19 cellular contexts compared by ENCODE assay signal in genomic region chr12:524167-524951, GRCh38.
DNase-seq lines count a peak whose midpoint lies in the region; ATAC-seq and TF ChIP-seq lines count a peak whose summit lies in the region.
"Had no signal": no experiment of that assay in that cellular context is flagged by ENCODE, and none has a peak within 500 bp of the region (broad histone marks: within the 10 kb centered on the region; RNA-seq: fewer than 3 reads in every experiment).

No MANE protein-coding gene starts in this region.

- CTCF ChIA-PET in Calu3 (lab: Charles Lee) = interaction anchor here (0.6 to 0.7 kb wide), 3 partner anchors 8 to 68 kb away, joined by 3 to 4 read pairs (median 4); no protein-coding TSS in a partner anchor

- no peaks in the 10 kb centered on the region for H3K27me3 ChIP-seq in adrenal gland
- H3K27me3 ChIP-seq: colonic mucosa, ovary, SJCRH30 had no signal

- TF ChIP-seq CTCF in Calu3 (IDR thresholded peaks at IDR 0.05; ENCODE audit: unreplicated experiment) = no peak
- no peak for TF ChIP-seq CTCF in adrenal gland (IDR thresholded peaks at IDR 0.05)
- TF ChIP-seq CTCF in mucosa of descending colon (IDR thresholded peaks at IDR 0.05) = no peak

- H3K36me3 ChIP-seq in adrenal gland (replicated peaks in 1 of 2) = no peaks in the 10 kb centered on the region
- H3K36me3 ChIP-seq in mucosa of descending colon (ENCODE audit: low read depth) = no peaks in the 10 kb centered on the region
- H3K36me3 ChIP-seq: colonic mucosa, left lung, ovary, SJCRH30 had no signal

- WGBS in adrenal gland, 4 donors = 61 to 67% (median 63%) methylated on average over 10 of the region's 10 CpGs

- intact Hi-C loops in Calu3 (cut with micrococcal nuclease; ENCODE audit: unreplicated experiment) (no loop called here), adrenal gland (cut with DNase I) (no loop called here), mucosa of descending colon (cut with DNase I, micrococcal nuclease) (no loop called here)

- peaks cover 3% of the 10 kb centered on the region for H3K9me3 Mint-ChIP-seq in Calu3 (ENCODE audit: low read depth, unreplicated experiment)
- peaks cover 3% of the 10 kb centered on the region for H3K9me3 Mint-ChIP-seq in activated T-cell treated with anti-CD3 and anti-CD28 coated beads, Interleukin-2, amount 50 U/mL, for 4 hours
- H3K9me3 Mint-ChIP-seq: IgD-negative memory B cell; T-helper 2 cell treated with Interferon-gamma antibody and Interleukin-4, amounts not matched to agents 5 μg/mL and 100 μg/mL, for 36 hours had no signal

- H3K27me3 Mint-ChIP-seq in Calu3 (ENCODE audit: unreplicated experiment) = no peaks in the 10 kb centered on the region
- H3K27me3 Mint-ChIP-seq in activated T-cell treated with anti-CD3 and anti-CD28 coated beads, Interleukin-2, amount 50 U/mL, for 4 hours (ENCODE audit: low read depth) = peaks cover 6% of the 10 kb centered on the region

- TF ChIP-seq RAD21 in Ishikawa (IDR thresholded peaks at IDR 0.05; ENCODE audit: low read depth) = no peak

- H3K4me3 ChIP-seq in adrenal gland (no peak overlapping the region), mucosa of descending colon (no peak overlapping the region)
- H3K4me3 ChIP-seq: colonic mucosa, GM23248, left lung, ovary, SJCRH30 had no signal

- TF ChIP-seq POLR2A in adrenal gland (IDR thresholded peaks at IDR 0.05) = no peak

- DNase-seq in Calu3 (peak; percentile 39), adrenal gland (peak; percentile 69 to 90 (median 83)), mucosa of descending colon (peak in 1 of 3 donors; percentile 68), OCI-M2 (lab: John Stamatoyannopoulos, UW; ENCODE audit: unreplicated experiment) (no peak)
- no peak for DNase-seq in activated T-cell treated with anti-CD3 and anti-CD28 coated beads, Interleukin-2, amount 50 U/mL, for 4 hours
- DNase-seq: activated CD4-positive, alpha-beta T cell treated with anti-CD3 and anti-CD28 coated beads for 36 hours; activated CD8-positive, alpha-beta memory T cell treated with anti-CD3 and anti-CD28 coated beads, Interleukin-2, amount 50 U/mL, for 4 hours; activated naive CD4-positive, alpha-beta T cell; colonic mucosa; GM23248; left lung; NCI-H1092; ovary had no signal

- H3K9me3 ChIP-seq in adrenal gland (replicated peaks in 1 of 3) = no peaks in the 10 kb centered on the region
- H3K9me3 ChIP-seq in mucosa of descending colon = no peaks in the 10 kb centered on the region
- H3K9me3 ChIP-seq: colonic mucosa, left lung, ovary had no signal

- BruUV-seq in Calu3 (replicated peaks; lab: Mats Ljungman, UMichigan) = no TSS peak

- no peak for TF ChIP-seq EP300 in Ishikawa (IDR thresholded peaks at IDR 0.05; ENCODE audit: borderline replicate concordance)

- peak overlapping the region in 1 of 5 donors; percentile 26 for H3K27ac ChIP-seq in adrenal gland
- H3K27ac ChIP-seq: colonic mucosa, GM23248, left lung, ovary, SJCRH30 had no signal

- ATAC-seq in mucosa of descending colon (peak; percentile 11), GM18858 (IDR thresholded peaks at IDR 0.05; ENCODE audit: unreplicated experiment) (no peak)
- ATAC-seq in activated T-cell treated with anti-CD3 and anti-CD28 coated beads, Interleukin-2, amount 50 U/mL, for 4 hours = no peak
- ATAC-seq: activated CD4-positive, alpha-beta T cell treated with anti-CD3 and anti-CD28 coated beads for 36 hours; left lung had no signal

- H3K4me1 ChIP-seq in adrenal gland (replicated peaks in 1 of 2) (peaks cover 8 to 19% of the 10 kb centered on the region in 2 donors), mucosa of descending colon (ENCODE audit: low read depth) (peaks cover 5% of the 10 kb centered on the region)
- H3K4me1 ChIP-seq: colonic mucosa had no signal

- peak overlapping the region; percentile 9 for H3K27ac Mint-ChIP-seq in Calu3 (ENCODE audit: unreplicated experiment)
- H3K27ac Mint-ChIP-seq: activated CD4-positive, alpha-beta T cell treated with anti-CD3 and anti-CD28 coated beads for 36 hours; B cell; T-helper 2 cell treated with Interferon-gamma antibody and Interleukin-4, amounts not matched to agents 5 μg/mL and 100 μg/mL, for 36 hours had no signal

- peaks cover 8% of the 10 kb centered on the region for H3K36me3 Mint-ChIP-seq in Calu3 (ENCODE audit: insufficient read depth, unreplicated experiment)
- H3K36me3 Mint-ChIP-seq in activated T-cell treated with anti-CD3 and anti-CD28 coated beads, Interleukin-2, amount 50 U/mL, for 4 hours (ENCODE audit: insufficient read depth) = no peaks in the 10 kb centered on the region

- no peak overlapping the region for H3K4me3 Mint-ChIP-seq in Calu3 (ENCODE audit: low read depth, unreplicated experiment)
- no peak overlapping the region for H3K4me3 Mint-ChIP-seq in activated T-cell treated with anti-CD3 and anti-CD28 coated beads, Interleukin-2, amount 50 U/mL, for 4 hours
- H3K4me3 Mint-ChIP-seq: activated CD4-positive, alpha-beta T cell treated with anti-CD3 and anti-CD28 coated beads for 36 hours; B cell; IgD-negative memory B cell; T-helper 2 cell treated with Interferon-gamma antibody and Interleukin-4, amounts not matched to agents 5 μg/mL and 100 μg/mL, for 36 hours had no signal

- peaks cover 10% of the 10 kb centered on the region for H3K4me1 Mint-ChIP-seq in Calu3 (ENCODE audit: low read depth, unreplicated experiment)
- no peaks in the 10 kb centered on the region for H3K4me1 Mint-ChIP-seq in activated T-cell treated with anti-CD3 and anti-CD28 coated beads, Interleukin-2, amount 50 U/mL, for 4 hours (ENCODE audit: low read depth)
- H3K4me1 Mint-ChIP-seq: activated CD4-positive, alpha-beta T cell treated with anti-CD3 and anti-CD28 coated beads for 36 hours; B cell had no signal

TF ChIP-seq in Ishikawa, 13 proteins besides CTCF, POLR2A, EP300 and RAD21:
- TF ChIP-seq CEBPB (IDR thresholded peaks at IDR 0.05) = no peak
- TF ChIP-seq NFIC (IDR thresholded peaks at IDR 0.05) = peak; percentile 16; the same call in 1 of the 2 replicates
- no peak for TF ChIP-seq YY1 (IDR thresholded peaks at IDR 0.05; ENCODE audit: low read depth)

Comparison
In these comparisons a context has a peak if more than half of its experiments do, and no peak if none do; other contexts are left out.
1. DNase-seq: peak in Calu3 (single experiment) and adrenal gland (7 of 7); none in OCI-M2 (single experiment) and activated T-cell treated with anti-CD3 and anti-CD28 coated beads, Interleukin-2, amount 50 U/mL, for 4 hours (single experiment).